ENCODE assay signal across 8 cellular contexts in genomic region chr1:202967684-202968281, GRCh38. TPM values are rescaled to one million over a fixed set of nuclear protein-coding genes. Genes with fewer than 3 reads are reported as not detected.
DNase-seq lines count a peak whose midpoint lies in the region; ATAC-seq and TF ChIP-seq lines count a peak whose summit lies in the region.

No MANE protein-coding gene starts in this region.

- intact Hi-C loops in adrenal gland (cut with DNase I): no loop called here

- H3K27me3 ChIP-seq in adrenal gland: no peaks in the 10 kb centered on the region
- H3K27me3 ChIP-seq in iPS-18a (ENCODE audit: control insufficient read depth, insufficient read depth, low read length): peaks cover 10% of the 10 kb centered on the region
- H3K27me3 ChIP-seq in skeletal muscle tissue (ENCODE audit: control insufficient read depth in 3 of 3, insufficient read depth in 3 of 3, low read length in 3 of 3): no peaks in the 10 kb centered on the region

- TF ChIP-seq CTCF in GM20000 (IDR thresholded peaks at IDR 0.05; ENCODE audit: extremely low read depth, missing control alignments) (no peak), adrenal gland (IDR thresholded peaks at IDR 0.05) (no peak)

- H3K4me1 ChIP-seq in adrenal gland (replicated peaks in 1 of 2) (peaks cover 12 to 36% of the 10 kb centered on the region in 2 donors), iPS-18a (ENCODE audit: control insufficient read depth, low read depth, low read length) (peaks cover 4% of the 10 kb centered on the region), skeletal muscle tissue (ENCODE audit: control insufficient read depth in 3 of 3, insufficient read depth in 3 of 3, low read length in 3 of 3) (peaks cover 43 to 56% (median 48%) of the 10 kb centered on the region in 3 donors)

- DNase-seq in CMK (ENCODE audit: low read depth) (peak; percentile 78), GM20000 (ENCODE audit: low spot score) (peak; percentile 49), NAMALWA (ENCODE audit: low spot score) (peak; percentile 53), adrenal gland (peak in 1 of 7 donors; percentile 26), A172 (ENCODE audit: low spot score) (no peak)

- ATAC-seq in GM19328 (IDR thresholded peaks at IDR 0.05; ENCODE audit: unreplicated experiment): no peak

- peak overlapping the region; percentile 7 to 94 (median 62) for H3K4me3 ChIP-seq in adrenal gland
- peak overlapping the region; percentile 68 for H3K4me3 ChIP-seq in iPS-18a (ENCODE audit: low read length)
- H3K4me3 ChIP-seq in skeletal muscle tissue (ENCODE audit: low read length in 3 of 3): peak overlapping the region; percentile 66 to 79 (median 69)

- TF ChIP-seq POLR2A in adrenal gland (IDR thresholded peaks at IDR 0.05): no peak

- H3K9me3 ChIP-seq in adrenal gland (replicated peaks in 1 of 3) (no peaks in the 10 kb centered on the region), iPS-18a (ENCODE audit: control insufficient read depth, low read depth, low read length) (no peaks in the 10 kb centered on the region), skeletal muscle tissue (ENCODE audit: control insufficient read depth in 3 of 3, low read length in 3 of 3) (no peaks in the 10 kb centered on the region)

- H3K36me3 ChIP-seq in adrenal gland (replicated peaks in 1 of 2): peaks cover 0 to 11% of the 10 kb centered on the region in 2 donors
- peaks cover 5% of the 10 kb centered on the region for H3K36me3 ChIP-seq in iPS-18a (ENCODE audit: control insufficient read depth, low read depth, low read length)
- H3K36me3 ChIP-seq in skeletal muscle tissue (ENCODE audit: control insufficient read depth in 3 of 3, insufficient read depth in 3 of 3, low read length in 3 of 3): peaks cover 13 to 28% (median 28%) of the 10 kb centered on the region in 3 donors

- H3K27ac ChIP-seq in adrenal gland (peak overlapping the region in 4 of 5 donors; percentile 49 to 97 (median 92)), iPS-18a (ENCODE audit: low read length) (no peak overlapping the region), skeletal muscle tissue (ENCODE audit: low read depth, low read length) (peak overlapping the region; percentile 69)

- H3K9ac ChIP-seq in iPS-18a (ENCODE audit: low read length) (peak overlapping the region; percentile 51), skeletal muscle tissue (ENCODE audit: low read depth in 1 of 3, low read length in 3 of 3) (peak overlapping the region; percentile 51 to 75 (median 66))

- 5 to 6% (median 6%) methylated on average over 21 of the region's 21 CpGs for WGBS in adrenal gland, 4 donors

RNA-seq across cellular contexts. Expression of gene CYB5R1, which starts 0.7 kb away (rescaled TPM):
- total RNA-seq in adrenal gland (100 to 1,000 TPM in 3 of 8 donors, 10 to 100 TPM in 5; 83.0 to 247 (median 95.4) TPM), skeletal muscle tissue (68.4 TPM)
- polyA plus RNA-seq in adrenal gland: 10 to 100 TPM; 41.4 to 97.5 (median 45.0) TPM
- total RNA-seq in A172 (2014; rRNA removed; shearing (Covaris generic)): 71.5 and 72.0 TPM in 2 replicates

RNA-seq across cellular contexts. Expression of gene ADIPOR1, which starts 9.7 kb away (rescaled TPM):
- total RNA-seq in adrenal gland (100 to 1,000 TPM in 4 of 8 donors, 10 to 100 TPM in 4; 80.5 to 143 (median 103) TPM), skeletal muscle tissue (96.6 TPM)
- polyA plus RNA-seq in adrenal gland: 100 to 1,000 TPM in 1 of 3 donors, 10 to 100 TPM in 2; 57.0 to 130 (median 68.7) TPM
- 121 and 125 TPM in 2 replicates for total RNA-seq in A172 (2014; rRNA removed; shearing (Covaris generic))

RNA-seq across cellular contexts. Expression of gene TMEM183A, which starts 39.4 kb away (rescaled TPM):
- 10 to 100 TPM; 44.3 to 66.1 (median 52.8) TPM for total RNA-seq in adrenal gland
- polyA plus RNA-seq in adrenal gland: 10 to 100 TPM; 23.4 to 57.0 (median 24.4) TPM
- 42.3 TPM for total RNA-seq in skeletal muscle tissue
- total RNA-seq in A172 (2014; rRNA removed; shearing (Covaris generic)): 108 and 128 TPM in 2 replicates

RNA-seq across cellular contexts. Expression of gene KLHL12, which starts 40.7 kb away (rescaled TPM):
- 10 to 100 TPM; 21.9 to 40.7 (median 26.7) TPM for total RNA-seq in adrenal gland
- 10 to 100 TPM; 12.2 to 30.6 (median 14.7) TPM for polyA plus RNA-seq in adrenal gland
- 15.1 TPM for total RNA-seq in skeletal muscle tissue
- total RNA-seq in A172 (2014; rRNA removed; shearing (Covaris generic)): 38.8 and 43.0 TPM in 2 replicates

RNA-seq across cellular contexts. Expression of gene PPFIA4, which starts 58.5 kb away (rescaled TPM):
- total RNA-seq in adrenal gland: 1 to 10 TPM in 1 of 8 donors, under 1 TPM in 7; 0.12 to 2.9 (median 0.39) TPM
- polyA plus RNA-seq in adrenal gland: 1 to 10 TPM in 1 of 3 donors, under 1 TPM in 2; 0.46 to 2.6 (median 0.54) TPM
- total RNA-seq in skeletal muscle tissue: 15.7 TPM
- total RNA-seq in A172 (2014; rRNA removed; shearing (Covaris generic)): 2.3 and 6.6 TPM in 2 replicates
